Comparison of ENCODE assay signal across 24 cellular contexts in genomic region chr3:124438813-124439212, GRCh38.
DNase-seq lines count a peak whose midpoint lies in the region; ATAC-seq, FAIRE-seq and TF ChIP-seq lines count a peak whose summit lies in the region.
"Had no signal": no experiment of that assay in that cellular context is flagged by ENCODE, and none has a peak within 500 bp of the region (broad histone marks: within the 10 kb centered on the region; RNA-seq: fewer than 3 reads in every experiment).

No MANE protein-coding gene starts in this region.

- no peak overlapping the region for H2AFZ ChIP-seq in H1 (ENCODE audit: low read length)

- POLR2A ChIA-PET in H1 (lab: Charles Lee; ENCODE audit: partially characterized antibody), result no interaction called here

- TF ChIP-seq CTCF in H1 (IDR thresholded peaks at IDR 0.05; ENCODE audit: control extremely low read depth in 1 of 3, insufficient read depth in 1 of 3, low read depth in 1 of 3, low read length in 3 of 3), result no peak
- TF ChIP-seq CTCF in upper lobe of left lung (IDR thresholded peaks at IDR 0.05), result no peak

- H3K9me3 ChIP-seq in H1 (ENCODE audit: insufficient read depth in 2 of 2, low read depth in 1 of 2, low read length in 1 of 2) (no peaks in the 10 kb centered on the region), upper lobe of left lung (no peaks in the 10 kb centered on the region)
- H3K9me3 ChIP-seq: Caco-2 had no signal

- H4K8ac ChIP-seq in H1 (ENCODE audit: extremely low read depth, insufficient read depth, low read length), result no peak overlapping the region

- no peak overlapping the region for H2BK120ac ChIP-seq in H1 (replicated peaks; ENCODE audit: low read depth, low read length)

- CTCF ChIA-PET in H1 (lab: Charles Lee; ENCODE audit: partially characterized antibody), result interaction anchor here (1.1 to 1.6 kb wide), 2 partner anchors 10 to 110 kb away, joined by 3 to 5 read pairs; no protein-coding TSS in a partner anchor

- no peak overlapping the region; the same call in 1 of the 2 replicates for H2BK12ac ChIP-seq in H1 (ENCODE audit: low read depth, low read length)

- H2AK5ac ChIP-seq in H1 (ENCODE audit: low read depth, low read length), result no peak overlapping the region

- FAIRE-seq in H1 (lab: Jason Lieb, UNC), result peak; percentile 73
- FAIRE-seq: GM18507, H54 had no signal

- H3K27me3 ChIP-seq in H1 (replicated peaks in 1 of 4; ENCODE audit: control insufficient read depth in 3 of 4, extremely low read depth in 1 of 4, insufficient read depth in 3 of 4, low read length in 3 of 4), result no peaks in the 10 kb centered on the region
- H3K27me3 ChIP-seq in upper lobe of left lung, result no peaks in the 10 kb centered on the region
- H3K27me3 ChIP-seq: BLaER1 had no signal

- H3K56ac ChIP-seq in H1 (replicated peaks; ENCODE audit: insufficient read length, low read depth, low read length), result no peak overlapping the region

- H3K4me3 ChIP-seq in H1 (ENCODE audit: extremely low read depth in 1 of 4, insufficient read depth in 2 of 4, low read depth in 3 of 4, low read length in 4 of 4) (no peak overlapping the region), upper lobe of left lung (no peak overlapping the region)
- H3K4me3 ChIP-seq: BLaER1 had no signal

- H3K4me2 ChIP-seq in H1 (ENCODE audit: insufficient read depth in 1 of 2, low read depth in 2 of 2, low read length in 2 of 2), result 0 out of 4 replicates have a peak overlapping the region, but pooled peaks have one; percentile 14 to 15

- no peak overlapping the region for H4K5ac ChIP-seq in H1 (ENCODE audit: insufficient read length, low read depth, low read length)

- H3K4ac ChIP-seq in H1 (replicated peaks; ENCODE audit: insufficient read length, low read depth, low read length), result no peak overlapping the region

- H3K4me3 Mint-ChIP-seq in activated T-cell treated with anti-CD3 and anti-CD28 coated beads, Interleukin-2, amount 50 U/mL, for 4 hours, result no peak overlapping the region
- H3K4me3 Mint-ChIP-seq: CD4-positive, alpha-beta memory T cell had no signal

- TF ChIP-seq POLR2A in H1 (IDR thresholded peaks at IDR 0.05; ENCODE audit: control extremely low read depth in 1 of 2, low read depth in 2 of 2, low read length in 2 of 2) (no peak), upper lobe of left lung (IDR thresholded peaks at IDR 0.05) (no peak)

- H4K91ac ChIP-seq in H1 (replicated peaks; ENCODE audit: insufficient read length, low read length), result no peak overlapping the region

- H3K18ac ChIP-seq in H1 (ENCODE audit: extremely low read depth, low read length), result no peak overlapping the region

- H3K14ac ChIP-seq in H1 (ENCODE audit: insufficient read length), result no peak overlapping the region

- no peak overlapping the region for H2BK15ac ChIP-seq in H1 (ENCODE audit: low read length)

- peak; percentile 24 for DNase-seq in NCI-H146 (lab: John Stamatoyannopoulos, UW)
- DNase-seq in NCI-H146 treated with DMSO at 0.1 percent for 48 hours (lab: John Stamatoyannopoulos, UW; ENCODE audit: unreplicated experiment), result no peak
- DNase-seq in H1 (ENCODE audit: low read depth in 1 of 2, low spot score in 2 of 2), result no peak
- peak; percentile 38 for DNase-seq in iPS-NIHi11 (ENCODE audit: low spot score)
- DNase-seq in activated T-cell treated with anti-CD3 and anti-CD28 coated beads, Interleukin-2, amount 50 U/mL, for 4 hours, result no peak
- no peak for DNase-seq in GM03348 (ENCODE audit: low spot score)
- DNase-seq in upper lobe of left lung, result no peak
- DNase-seq: ACHN; Caco-2; CD4-positive, alpha-beta memory T cell; DND-41; KG1; NCI-H1092; NCI-H1436; NCI-H2029; NCI-H226; NCI-H510A treated with DMSO at 0.1 percent for 48 hours; Right ventricle myocardium superior had no signal

- H3K4me1 ChIP-seq in H1 (replicated peaks in 1 of 4; ENCODE audit: control insufficient read depth in 3 of 4, insufficient read depth in 4 of 4, low read length in 3 of 4), result peaks cover 0 to 3% (median 0%) of the 10 kb centered on the region in 4 experiments; a peak in 2 of 7 replicates
- H3K4me1 ChIP-seq in upper lobe of left lung, result no peaks in the 10 kb centered on the region
- H3K4me1 ChIP-seq: Caco-2 had no signal

- H3K27ac ChIP-seq in H1 (ENCODE audit: low read depth, low read length), result no peak overlapping the region
- H3K27ac ChIP-seq in temporal lobe (ENCODE audit: low read depth, low read length), result peak overlapping the region; percentile 27
- H3K27ac ChIP-seq in upper lobe of left lung, result no peak overlapping the region
- H3K27ac ChIP-seq: 22Rv1, BLaER1, HL-60 had no signal

- no peaks in the 10 kb centered on the region for H3K9me3 Mint-ChIP-seq in activated T-cell treated with anti-CD3 and anti-CD28 coated beads, Interleukin-2, amount 50 U/mL, for 4 hours
- H3K9me3 Mint-ChIP-seq: CD4-positive, alpha-beta memory T cell had no signal

- no peaks in the 10 kb centered on the region for H3K79me2 ChIP-seq in H1 (ENCODE audit: control insufficient read depth in 1 of 2, insufficient read depth in 2 of 2, low read length in 2 of 2)

- no peak overlapping the region for H2BK20ac ChIP-seq in H1 (ENCODE audit: low read length)

- no peak overlapping the region for H3K9ac ChIP-seq in H1 (replicated peaks in 1 of 4; ENCODE audit: extremely low read depth in 1 of 4, low read depth in 3 of 4, low read length in 3 of 4)
- H3K9ac ChIP-seq: BLaER1 had no signal

- no peaks in the 10 kb centered on the region for H3K4me1 Mint-ChIP-seq in activated T-cell treated with anti-CD3 and anti-CD28 coated beads, Interleukin-2, amount 50 U/mL, for 4 hours (ENCODE audit: low read depth)
- H3K4me1 Mint-ChIP-seq: CD4-positive, alpha-beta memory T cell had no signal

- peaks cover 4% of the 10 kb centered on the region for H3K27me3 Mint-ChIP-seq in activated T-cell treated with anti-CD3 and anti-CD28 coated beads, Interleukin-2, amount 50 U/mL, for 4 hours (ENCODE audit: low read depth)

- no peaks in the 10 kb centered on the region for H4K20me1 ChIP-seq in H1 (replicated peaks in 1 of 2; ENCODE audit: control insufficient read depth in 1 of 2, insufficient read depth in 2 of 2, low read length in 2 of 2)
- H4K20me1 ChIP-seq: BLaER1 had no signal

- no peaks in the 10 kb centered on the region for H3K79me1 ChIP-seq in H1 (ENCODE audit: low read depth, low read length)

- H3K23me2 ChIP-seq in H1 (ENCODE audit: low read depth, low read length), result no peaks in the 10 kb centered on the region; the same call in 1 of the 2 replicates

- no peak for TF ChIP-seq RAD21 in H1 (IDR thresholded peaks at IDR 0.05 in 1 of 2, conservative IDR thresholded peaks at IDR 0.05 in 1 of 2; ENCODE audit: low read depth in 2 of 2, low read length in 2 of 2)

- H3K36me3 ChIP-seq in H1 (ENCODE audit: control insufficient read depth in 2 of 4, insufficient read depth in 4 of 4, low read length in 3 of 4) (no peaks in the 10 kb centered on the region), upper lobe of left lung (peaks cover 0 to 7% (median 2%) of the 10 kb centered on the region in 4 donors)

- H3K36me3 Mint-ChIP-seq in activated T-cell treated with anti-CD3 and anti-CD28 coated beads, Interleukin-2, amount 50 U/mL, for 4 hours (ENCODE audit: insufficient read depth), result no peaks in the 10 kb centered on the region
- H3K36me3 Mint-ChIP-seq: CD4-positive, alpha-beta memory T cell had no signal

- 36% methylated on average over 4 of the region's 4 CpGs; no CpG with 5 or more reads in 1 of the 2 experiments for WGBS in H1 (ENCODE audit: extremely low coverage in 1 of 2, insufficient coverage in 1 of 2, insufficient read length in 1 of 2, insufficient replicate concordance in 2 of 2, low coverage in 1 of 2, low lambda C conversion rate in 2 of 2, missing lambda C conversion rate in 1 of 2), 2 experiments
- WGBS in upper lobe of left lung, 2 donors, result 77 to 88% methylated on average over 4 of the region's 4 CpGs

- no peak overlapping the region for H2BK5ac ChIP-seq in H1 (ENCODE audit: low read depth, low read length)

- no peak overlapping the region for H3K23ac ChIP-seq in H1 (ENCODE audit: insufficient read length)

- no peak for ATAC-seq in activated T-cell treated with anti-CD3 and anti-CD28 coated beads, Interleukin-2, amount 50 U/mL, for 4 hours
- no peak for ATAC-seq in upper lobe of left lung (ENCODE audit: low FRiP score in 2 of 2)

- TF ChIP-seq EP300 in H1 (IDR thresholded peaks at IDR 0.05; ENCODE audit: borderline replicate concordance in 1 of 2, low read depth in 2 of 2, low read length in 2 of 2) (no peak), upper lobe of left lung (IDR thresholded peaks at IDR 0.05) (no peak)

TF ChIP-seq in H1, 55 proteins besides CTCF, POLR2A, EP300 and RAD21:
- no peak for TF ChIP-seq RBBP5 (IDR thresholded peaks at IDR 0.05; ENCODE audit: borderline replicate concordance, low read depth, low read length)
- TF ChIP-seq POU5F1 (IDR thresholded peaks at IDR 0.05; ENCODE audit: low read depth, low read length), result peak; percentile 86
- TF ChIP-seq JUND (IDR thresholded peaks at IDR 0.05; ENCODE audit: low read length), result no peak
TF ChIP-seq in H1: peak in this region for 1.

Comparison
In these comparisons a context has a peak if more than half of its experiments do, and no peak if none do; other contexts are left out.
1. DNase-seq: peak in NCI-H146 (single experiment) and iPS-NIHi11 (single experiment); none in NCI-H146 treated with DMSO at 0.1 percent for 48 hours (single experiment), H1 (0 of 2), activated T-cell treated with anti-CD3 and anti-CD28 coated beads, Interleukin-2, amount 50 U/mL, for 4 hours (single experiment), GM03348 (single experiment) and upper lobe of left lung (0 of 2).